In the genomic region with DNA sequence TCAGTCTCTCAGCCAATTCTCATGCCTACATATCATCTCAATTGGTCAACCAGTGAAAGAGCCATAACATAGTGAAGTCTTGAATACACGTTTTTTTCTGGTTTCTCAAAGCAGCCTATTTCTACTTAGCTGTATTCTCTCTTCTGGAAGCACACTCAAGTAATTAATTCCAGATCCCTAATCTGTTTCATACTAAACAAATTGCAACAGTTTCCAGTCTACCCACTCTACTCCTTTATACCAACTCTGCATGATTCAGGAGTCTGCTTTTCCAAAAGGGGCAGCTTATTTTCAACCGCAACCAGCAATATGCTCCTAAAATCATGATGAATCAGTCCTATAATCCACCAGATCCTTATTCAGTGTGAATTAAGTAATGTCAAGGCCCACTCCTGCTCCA, we compare ENCODE assay signal across 25 cellular contexts.
"Had no signal": no experiment of that assay in that cellular context is flagged by ENCODE, and none has a peak within 500 bp of the region (broad histone marks: within the 10 kb centered on the region; RNA-seq: fewer than 3 reads in every experiment).

No MANE protein-coding gene starts in this region.

- ATAC-seq: left colon; naive thymus-derived CD4-positive, alpha-beta T cell; sciatic nerve; stimulated activated naive B cell treated with anti-CD40 and anti-IgM and Interleukin-4, amounts not matched to agents 10 μg/mL and 1 μg/mL and 100 μg/mL, for 72 hours had no signal

- H3K9me3 ChIP-seq: ascending aorta, testis, vagina had no signal

- H3K4me2 ChIP-seq: neural progenitor cell had no signal

- H3K27ac Mint-ChIP-seq: activated CD4-positive, alpha-beta T cell treated with anti-CD3 and anti-CD28 coated beads, Interleukin-2, amount 10 ng/mL, durations not matched to agents 7 days and 5 days; activated naive CD4-positive, alpha-beta T cell treated with anti-CD3 and anti-CD28 coated beads, Interleukin-2, amount 50 U/mL, for 24 hours; naive thymus-derived CD4-positive, alpha-beta T cell; neural progenitor cell; stimulated activated naive B cell treated with anti-CD40 and anti-IgM and Interleukin-4, amounts not matched to agents 10 μg/mL and 1 μg/mL and 100 μg/mL, for 72 hours; T-helper 2 cell treated with Interferon-gamma antibody and Interleukin-4, amounts not matched to agents 5 μg/mL and 100 μg/mL, for 36 hours; type B pancreatic cell had no signal

- DNase-seq: activated CD4-positive, alpha-beta T cell treated with anti-CD3 and anti-CD28 coated beads, Interleukin-2, amount 10 ng/mL, durations not matched to agents 7 days and 5 days; activated CD4-positive, CD25-positive, alpha-beta regulatory T cell treated with anti-CD3 and anti-CD28 coated beads, Interleukin-2, amount 50 U/mL, for 72 hours; activated gamma-delta T cell treated with Interleukin-2 at 50 U/mL for 16 hours; activated T-cell treated with anti-CD3 and anti-CD28 coated beads, Interleukin-2, amount 50 U/mL, for 1 hour; brain microvascular endothelial cell; caudate nucleus; dermis blood vessel endothelial cell; effector CD8-positive, alpha-beta T cell; left colon; mesenchymal stem cell; naive thymus-derived CD4-positive, alpha-beta T cell; posterior cingulate gyrus; small intestine; stimulated activated CD4-positive, alpha-beta T cell treated with anti-CD3 and anti-CD28 coated beads, Interleukin-15, amount 100 ng/mL, for 24 hours; stimulated activated CD8-positive, alpha-beta memory T cell treated with anti-CD3 and anti-CD28 coated beads, Interleukin-4, amount 100 ng/mL, for 48 hours; stimulated activated naive B cell treated with anti-CD40 and anti-IgM and Interleukin-4, amounts not matched to agents 10 μg/mL and 1 μg/mL and 100 μg/mL, for 72 hours; testis; WERI-Rb-1 had no signal

- H3K4me3 Mint-ChIP-seq: activated CD4-positive, alpha-beta T cell treated with anti-CD3 and anti-CD28 coated beads, Interleukin-2, amount 10 ng/mL, durations not matched to agents 7 days and 5 days; activated naive CD4-positive, alpha-beta T cell treated with anti-CD3 and anti-CD28 coated beads, Interleukin-2, amount 50 U/mL, for 24 hours; naive thymus-derived CD4-positive, alpha-beta T cell; neural progenitor cell; stimulated activated naive B cell treated with anti-CD40 and anti-IgM and Interleukin-4, amounts not matched to agents 10 μg/mL and 1 μg/mL and 100 μg/mL, for 72 hours; T-helper 2 cell treated with Interferon-gamma antibody and Interleukin-4, amounts not matched to agents 5 μg/mL and 100 μg/mL, for 36 hours; type B pancreatic cell had no signal

- H3K36me3 ChIP-seq: ascending aorta, brain microvascular endothelial cell, neural progenitor cell, vagina, WERI-Rb-1 had no signal

- H3K9me3 Mint-ChIP-seq: activated CD4-positive, alpha-beta T cell treated with anti-CD3 and anti-CD28 coated beads, Interleukin-2, amount 10 ng/mL, durations not matched to agents 7 days and 5 days had no signal

- H3K36me3 Mint-ChIP-seq: activated naive CD4-positive, alpha-beta T cell treated with anti-CD3 and anti-CD28 coated beads, Interleukin-2, amount 50 U/mL, for 24 hours; naive thymus-derived CD4-positive, alpha-beta T cell; type B pancreatic cell had no signal

- H3K4me3 ChIP-seq: ascending aorta, neural progenitor cell, testis, vagina had no signal

- H3K4me1 ChIP-seq: ascending aorta, neural progenitor cell, testis, vagina had no signal

- H3K27ac ChIP-seq: ascending aorta, brain microvascular endothelial cell, neural progenitor cell, testis, vagina, WERI-Rb-1 had no signal

- H3K27me3 ChIP-seq: ascending aorta, brain microvascular endothelial cell, neural progenitor cell, testis, vagina had no signal

- H3K4me1 Mint-ChIP-seq: activated CD4-positive, alpha-beta T cell treated with anti-CD3 and anti-CD28 coated beads, Interleukin-2, amount 10 ng/mL, durations not matched to agents 7 days and 5 days; activated naive CD4-positive, alpha-beta T cell treated with anti-CD3 and anti-CD28 coated beads, Interleukin-2, amount 50 U/mL, for 24 hours; naive thymus-derived CD4-positive, alpha-beta T cell; stimulated activated naive B cell treated with anti-CD40 and anti-IgM and Interleukin-4, amounts not matched to agents 10 μg/mL and 1 μg/mL and 100 μg/mL, for 72 hours had no signal

- H3K27me3 Mint-ChIP-seq: activated CD4-positive, alpha-beta T cell treated with anti-CD3 and anti-CD28 coated beads, Interleukin-2, amount 10 ng/mL, durations not matched to agents 7 days and 5 days; activated naive CD4-positive, alpha-beta T cell treated with anti-CD3 and anti-CD28 coated beads, Interleukin-2, amount 50 U/mL, for 24 hours; naive thymus-derived CD4-positive, alpha-beta T cell; stimulated activated naive B cell treated with anti-CD40 and anti-IgM and Interleukin-4, amounts not matched to agents 10 μg/mL and 1 μg/mL and 100 μg/mL, for 72 hours had no signal

- H2AFZ ChIP-seq: neural progenitor cell had no signal

- H3K9ac ChIP-seq: neural progenitor cell had no signal
